In the genomic region with DNA sequence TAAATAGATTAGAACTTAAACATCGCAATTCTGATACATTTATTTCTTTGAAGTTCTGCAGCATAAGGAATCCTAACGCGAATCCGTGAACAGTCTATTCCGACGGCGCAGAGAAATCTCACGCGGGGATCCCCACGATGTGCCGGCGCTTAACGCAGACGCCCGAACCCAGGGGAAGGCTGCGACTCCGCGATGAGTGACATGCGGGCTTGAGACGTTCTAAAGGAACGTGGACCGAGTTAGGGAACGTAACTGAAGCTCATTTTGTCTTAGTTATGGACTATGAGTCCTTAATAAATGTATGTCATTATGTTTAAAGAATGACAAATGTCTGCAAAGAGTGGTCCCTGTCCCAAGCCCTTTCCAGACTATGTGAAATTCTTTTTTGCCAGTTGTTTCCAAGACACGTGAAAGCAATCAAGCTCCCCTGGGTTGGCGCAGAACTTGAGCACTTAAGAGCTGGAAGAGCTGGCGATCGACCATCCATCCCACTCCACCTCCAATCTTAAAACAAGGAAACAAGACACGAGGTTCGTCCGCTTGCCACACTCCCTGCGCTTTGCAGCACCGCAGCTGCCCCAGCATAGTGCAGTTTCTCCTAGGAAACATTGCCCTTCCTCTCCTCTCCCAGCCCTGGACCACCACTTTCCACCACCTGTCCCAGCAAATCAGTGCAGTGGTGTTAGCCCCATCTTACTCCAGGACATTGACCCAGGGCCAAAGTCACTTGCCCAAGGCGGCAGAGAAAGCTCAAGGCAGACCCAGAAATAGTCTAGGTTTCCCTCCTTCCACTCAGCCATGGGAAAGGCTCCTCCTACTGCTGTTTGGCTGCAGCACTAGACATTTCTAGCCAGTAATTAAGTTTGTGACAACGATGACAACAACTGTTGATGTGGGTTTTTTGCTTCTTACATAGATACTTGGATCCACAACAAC, we compare ENCODE assay signal across 8 cellular contexts. TPM values are rescaled to one million over a fixed set of nuclear protein-coding genes. Genes with fewer than 3 reads are reported as not detected.
DNase-seq lines count a peak whose midpoint lies in the region; FAIRE-seq and TF ChIP-seq lines count a peak whose summit lies in the region.

No MANE protein-coding gene starts in this region.

- CTCF ChIA-PET in Caco-2 (lab: Charles Lee), result interaction anchor here (1.0 to 2.6 kb wide), 8 partner anchors 9 to 163 kb away, joined by 3 to 10 read pairs (median 4); no protein-coding TSS in a partner anchor

- H3K9me3 ChIP-seq in Caco-2 (no peaks in the 10 kb centered on the region), MG63 (no peaks in the 10 kb centered on the region)

- TF ChIP-seq CTCF in Caco-2 (IDR thresholded peaks at IDR 0.05; ENCODE audit: insufficient read depth in 1 of 2, low read depth in 1 of 2, low read length in 1 of 2, severe bottlenecking in 1 of 2, unreplicated experiment in 1 of 2), result peak in 1 of 2 experiments; percentile 15
- TF ChIP-seq CTCF in mesothelial cell of epicardium (IDR thresholded peaks at IDR 0.05; ENCODE audit: unreplicated experiment), result no peak

- TSS peak; percentile 61 for BruUV-seq in Caco-2 (replicated peaks; lab: Mats Ljungman, UMichigan)

- POLR2A ChIA-PET in Caco-2 (lab: Charles Lee), result no interaction called here

- intact Hi-C loops in Caco-2 (cut with micrococcal nuclease; ENCODE audit: unreplicated experiment), result loop anchor here (2.0 kb wide), 1 partner anchor 150 kb away; no protein-coding TSS in a partner anchor

- no peak for FAIRE-seq in H54 (lab: Jason Lieb, UNC)

- peak overlapping the region; percentile 36 for H3K27ac Mint-ChIP-seq in Caco-2 (ENCODE audit: unreplicated experiment)
- peak overlapping the region; percentile 93 for H3K27ac Mint-ChIP-seq in mesothelial cell of epicardium

- H3K36me3 Mint-ChIP-seq in Caco-2 (ENCODE audit: insufficient read depth, unreplicated experiment) (no peaks in the 10 kb centered on the region), mesothelial cell of epicardium (no peaks in the 10 kb centered on the region)

- peaks cover 30% of the 10 kb centered on the region for H3K4me1 Mint-ChIP-seq in Caco-2 (ENCODE audit: low read depth, unreplicated experiment)
- peaks cover 33% of the 10 kb centered on the region for H3K4me1 Mint-ChIP-seq in mesothelial cell of epicardium

- H3K36me3 ChIP-seq in Caco-2 (ENCODE audit: control insufficient read depth, insufficient read depth, low read length), result no peaks in the 10 kb centered on the region
- H3K36me3 ChIP-seq in MG63, result no peaks in the 10 kb centered on the region; the same call in 1 of the 2 replicates

- DNase-seq in Caco-2, result peak; percentile 51 to 55
- DNase-seq in MG63, result no peak
- peak; percentile 34 for DNase-seq in dermis blood vessel endothelial cell
- peak in 1 of 2 experiments; percentile 44 for DNase-seq in mesothelial cell of epicardium (ENCODE audit: low spot score in 2 of 2, unreplicated experiment in 2 of 2)
- DNase-seq in H54 (ENCODE audit: insufficient read length, low spot score), result no peak
- DNase-seq in glomerular visceral epithelial cell (ENCODE audit: extremely low spot score), result no peak
- no peak for DNase-seq in effector CD8-positive, alpha-beta T cell (lab: John Stamatoyannopoulos, UW)
- DNase-seq in OCI-M1 (lab: John Stamatoyannopoulos, UW), result no peak

- no peaks in the 10 kb centered on the region for H3K27me3 Mint-ChIP-seq in Caco-2 (ENCODE audit: insufficient read depth, unreplicated experiment)
- peaks cover 5% of the 10 kb centered on the region for H3K27me3 Mint-ChIP-seq in mesothelial cell of epicardium (ENCODE audit: low read depth)

- H3K4me3 ChIP-seq in Caco-2 (ENCODE audit: low read depth, low read length), result peak overlapping the region; percentile 92
- H3K4me3 ChIP-seq in MG63, result peak overlapping the region; percentile 54

- H3K9me3 Mint-ChIP-seq in Caco-2 (ENCODE audit: unreplicated experiment) (no peaks in the 10 kb centered on the region), mesothelial cell of epicardium (no peaks in the 10 kb centered on the region)

- TF ChIP-seq POLR2A in H54 (IDR thresholded peaks at IDR 0.05; ENCODE audit: low read depth, low read length), result no peak

- peaks cover 11% of the 10 kb centered on the region; the same call in 1 of the 2 replicates for H3K4me1 ChIP-seq in Caco-2

- H3K4me3 Mint-ChIP-seq in Caco-2 (ENCODE audit: unreplicated experiment) (peak overlapping the region; percentile 76), mesothelial cell of epicardium (peak overlapping the region; percentile 87)

- no peaks in the 10 kb centered on the region for H3K27me3 ChIP-seq in Caco-2 (replicated peaks; ENCODE audit: control insufficient read depth, insufficient read depth, low read length)
- H3K27me3 ChIP-seq in MG63, result peaks cover 2% of the 10 kb centered on the region; the same call in 1 of the 2 replicates

RNA-seq across cellular contexts. Expression of a gene that starts 1.2 kb away (rescaled TPM):
- total RNA-seq in Caco-2 (2022) (74.9 and 80.7 TPM in 2 replicates), dermis blood vessel endothelial cell (36.4 and 54.7 TPM in 2 replicates), mesothelial cell of epicardium (68.6 to 73.4 TPM (median 73.2 TPM) in 3 replicates)
- total RNA-seq in MG63 (2014; rRNA removed; shearing (Covaris generic); ENCODE audit: low replicate concordance), result 50.0 and 52.6 TPM in 2 replicates

Comparison
In these comparisons a context has a peak if more than half of its experiments do, and no peak if none do; other contexts are left out.
1. DNase-seq: peak in Caco-2 (2 of 2) and dermis blood vessel endothelial cell (single experiment); none in MG63 (single experiment), H54 (single experiment), glomerular visceral epithelial cell (single experiment), effector CD8-positive, alpha-beta T cell (single experiment) and OCI-M1 (single experiment).